Comparison of ENCODE assay signal across 9 cellular contexts in genomic region chr9:5886114-5886939, GRCh38. TPM values are rescaled to one million over a fixed set of nuclear protein-coding genes. Genes with fewer than 3 reads are reported as not detected.
DNase-seq lines count a peak whose midpoint lies in the region; ATAC-seq, FAIRE-seq and TF ChIP-seq lines count a peak whose summit lies in the region.
"Had no signal": no experiment of that assay in that cellular context is flagged by ENCODE, and none has a peak within 500 bp of the region (broad histone marks: within the 10 kb centered on the region; RNA-seq: fewer than 3 reads in every experiment).

No MANE protein-coding gene starts in this region.

- intact Hi-C loops in Panc1 (cut with micrococcal nuclease; ENCODE audit: unreplicated experiment): loop anchor here (5.0 kb wide), 1 partner anchor 166 kb away; no protein-coding TSS in a partner anchor
- intact Hi-C loops in testis (cut with DNase I; ENCODE audit: low total_unique reads): loop anchor here (10.0 kb wide), 1 partner anchor 168 kb away; no protein-coding TSS in a partner anchor

- in situ Hi-C loops in Panc1 (cut with HindIII; ENCODE audit: low pct_unique_long_range_greater_than_20kb, low sequenced_read_pairs): no loop called here

- H3K4me1 ChIP-seq in Panc1 (ENCODE audit: control insufficient read depth, insufficient read depth, low read length): no peaks in the 10 kb centered on the region
- no peaks in the 10 kb centered on the region for H3K4me1 ChIP-seq in testis

- H3K36me3 ChIP-seq in Panc1 (ENCODE audit: control insufficient read depth, insufficient read depth, low read length): no peaks in the 10 kb centered on the region
- no peaks in the 10 kb centered on the region for H3K36me3 ChIP-seq in testis (ENCODE audit: low read depth, missing control alignments)

- no peak for FAIRE-seq in HTR-8/SVneo (lab: Jason Lieb, UNC)
- FAIRE-seq: frontal cortex had no signal

- BruUV-seq in Panc1 (replicated peaks; lab: Mats Ljungman, UMichigan): no TSS peak

- peak; percentile 61 for DNase-seq in DMS79 treated with DMSO at 0.1 percent for 48 hours (lab: John Stamatoyannopoulos, UW)
- DNase-seq in HTR-8/SVneo (ENCODE audit: insufficient read length, low spot score): peak; percentile 82
- peak; percentile 48 for DNase-seq in Panc1 (ENCODE audit: low read depth, low spot score)
- peak; percentile 89 to 90 for DNase-seq in activated T-cell treated with anti-CD3 and anti-CD28 coated beads, Interleukin-2, amount 50 U/mL, for 48 hours
- peak; percentile 59 for DNase-seq in fibroblast of peridontal ligament (ENCODE audit: extremely low read depth)
- DNase-seq in occipital lobe (lab: John Stamatoyannopoulos, UW): peak; percentile 21
- peak; percentile 90 for DNase-seq in testis

- ATAC-seq in GM21515 (IDR thresholded peaks at IDR 0.05; ENCODE audit: unreplicated experiment) (peak; percentile 96), Panc1 (peak; percentile 91)

- CTCF ChIA-PET in Panc1 (lab: Charles Lee): no interaction called here

- POLR2A ChIA-PET in Panc1 (lab: Charles Lee): no interaction called here

- H3K9me3 ChIP-seq in Panc1 (ENCODE audit: control insufficient read depth, insufficient read depth, low read depth, low read length) (no peaks in the 10 kb centered on the region), testis (no peaks in the 10 kb centered on the region)

- H3K27me3 ChIP-seq in Panc1 (ENCODE audit: control insufficient read depth, insufficient read depth, low read length): no peaks in the 10 kb centered on the region
- H3K27me3 ChIP-seq in testis: no peaks in the 10 kb centered on the region

- no peak for TF ChIP-seq POLR2A in testis (IDR thresholded peaks at IDR 0.05)

- 63 to 86% methylated on average over 5 to 8 of the region's 8 CpGs for WGBS in testis, 2 donors

- no peak overlapping the region for H3K27ac ChIP-seq in Panc1 (ENCODE audit: low read length)
- H3K27ac ChIP-seq in testis: no peak overlapping the region

- no peak overlapping the region for H3K4me3 ChIP-seq in Panc1 (ENCODE audit: low read depth in 2 of 2, low read length in 2 of 2)
- no peak overlapping the region for H3K4me3 ChIP-seq in testis

- TF ChIP-seq CTCF in Panc1 (IDR thresholded peaks at IDR 0.05) (peak; percentile 76), testis (IDR thresholded peaks at IDR 0.05) (peak; percentile 51 to 86 (median 78))

RNA-seq across cellular contexts. Expression of gene MLANA, which starts 4.4 kb away (rescaled TPM):
- total RNA-seq in Panc1 (2021; ENCODE audit: unreplicated experiment): not detected
- polyA plus RNA-seq in Panc1 (2012; ENCODE audit: insufficient read length): 0.34 TPM
- not detected for total RNA-seq in occipital lobe
- total RNA-seq in testis: not detected
- polyA plus RNA-seq in testis (ENCODE audit: insufficient read depth, low read depth, low replicate concordance): not detected
- total RNA-seq: frontal cortex had no signal

RNA-seq across cellular contexts. Expression of gene ERMP1, which starts 53.4 kb away (rescaled TPM):
- total RNA-seq in Panc1 (2021; ENCODE audit: unreplicated experiment) (38.4 TPM), occipital lobe (18.2 TPM), testis (10 to 100 TPM; 25.7 to 28.9 TPM)
- 34.2 TPM for polyA plus RNA-seq in Panc1 (2012; ENCODE audit: insufficient read length)
- 28.4 TPM for polyA plus RNA-seq in testis (ENCODE audit: insufficient read depth, low read depth, low replicate concordance)

Comparison
In these comparisons a context has a peak if more than half of its experiments do, and no peak if none do; other contexts are left out.
1. DNase-seq: peak in every context shown above with its lines; median percentile 90 in testis; 90 in activated T-cell treated with anti-CD3 and anti-CD28 coated beads, Interleukin-2, amount 50 U/mL, for 48 hours; 82 in HTR-8/SVneo; 61 in DMS79 treated with DMSO at 0.1 percent for 48 hours; 59 in fibroblast of peridontal ligament; 48 in Panc1; 21 in occipital lobe.